ENCODE assay signal across 31 cellular contexts in genomic region chr19:50652722-50653121, GRCh38.
"Had no signal": no experiment of that assay in that cellular context is flagged by ENCODE, and none has a peak within 500 bp of the region (broad histone marks: within the 10 kb centered on the region; RNA-seq: fewer than 3 reads in every experiment).

No MANE protein-coding gene starts in this region.

- H3K4me1 Mint-ChIP-seq: T-helper 17 cell had no signal

- H3K27ac Mint-ChIP-seq: activated B cell treated with CpG ODN at 0.5 μM for 24 hours; activated CD8-positive, alpha-beta T cell treated with anti-CD3 and anti-CD28 coated beads for 36 hours; activated naive CD8-positive, alpha-beta T cell treated with anti-CD3 and anti-CD28 coated beads, Interleukin-2, amount 10 ng/mL, durations not matched to agents 7 days and 5 days; activated T-helper 17 cell treated with anti-CD3 and anti-CD28 coated beads, Interleukin-2, amount 50 U/mL, for 72 hours; dendritic cell treated with granulocyte-macrophage colony-stimulating factor and Interleukin-4, amounts not matched to agents 40 ng/mL and 50 ng/mL, for 4 days; endodermal cell; T-helper 17 cell; T-helper 2 cell treated with Interferon-gamma antibody and Interleukin-4, amounts not matched to agents 5 μg/mL and 100 μg/mL, for 36 hours had no signal

- H3K36me3 ChIP-seq: ascending aorta, WERI-Rb-1 had no signal

- H3K4me3 ChIP-seq: ascending aorta, coronary artery, dorsolateral prefrontal cortex had no signal

- H3K4me3 Mint-ChIP-seq: activated B cell treated with CpG ODN at 0.5 μM for 24 hours; activated CD8-positive, alpha-beta T cell treated with anti-CD3 and anti-CD28 coated beads for 36 hours; activated naive CD8-positive, alpha-beta T cell treated with anti-CD3 and anti-CD28 coated beads, Interleukin-2, amount 10 ng/mL, durations not matched to agents 7 days and 5 days; activated T-cell treated with anti-CD3 and anti-CD28 coated beads, Interleukin-2, amount 50 U/mL, for 4 hours; activated T-helper 17 cell treated with anti-CD3 and anti-CD28 coated beads, Interleukin-2, amount 50 U/mL, for 72 hours; central memory CD8-positive, alpha-beta T cell; dendritic cell treated with granulocyte-macrophage colony-stimulating factor and Interleukin-4, amounts not matched to agents 40 ng/mL and 50 ng/mL, for 4 days; endodermal cell; T-helper 17 cell; T-helper 2 cell treated with Interferon-gamma antibody and Interleukin-4, amounts not matched to agents 5 μg/mL and 100 μg/mL, for 36 hours had no signal

- H3K4me1 ChIP-seq: ascending aorta had no signal

- H3K27ac ChIP-seq: ascending aorta, coronary artery, dorsolateral prefrontal cortex, WERI-Rb-1 had no signal

- FAIRE-seq: bronchial epithelial cell, frontal cortex had no signal

- ATAC-seq: activated CD4-positive, CD25-positive, alpha-beta regulatory T cell treated with anti-CD3 and anti-CD28 coated beads, Interleukin-2, amount 50 U/mL, for 24 hours; activated CD8-positive, alpha-beta T cell treated with anti-CD3 and anti-CD28 coated beads for 36 hours; activated T-cell treated with anti-CD3 and anti-CD28 coated beads, Interleukin-2, amount 50 U/mL, for 4 hours; activated T-helper 17 cell treated with anti-CD3 and anti-CD28 coated beads, Interleukin-2, amount 50 U/mL, for 72 hours; esophagus mucosa; T-helper 17 cell had no signal

- H3K36me3 Mint-ChIP-seq: activated naive CD8-positive, alpha-beta T cell treated with anti-CD3 and anti-CD28 coated beads, Interleukin-2, amount 10 ng/mL, durations not matched to agents 7 days and 5 days; brain had no signal

- DNase-seq: activated B cell treated with CpG ODN at 0.5 μM for 24 hours; activated CD4-positive, alpha-beta T cell treated with anti-CD3 and anti-CD28 coated beads for 48 hours; activated CD4-positive, alpha-beta T cell treated with anti-CD3 and anti-CD28 coated beads, Interleukin-2, amount 50 U/mL, for 1 hour; activated CD4-positive, alpha-beta T cell treated with anti-CD3 and anti-CD28 coated beads, Interleukin-2, amount 50 U/mL, for 48 hours; activated CD8-positive, alpha-beta memory T cell treated with anti-CD3 and anti-CD28 coated beads for 24 hours; activated CD8-positive, alpha-beta T cell treated with anti-CD3 and anti-CD28 coated beads for 36 hours; activated effector memory CD4-positive, alpha-beta T cell treated with Interleukin-2 at 50 U/mL for 16 hours; activated gamma-delta T cell treated with Interleukin-2 at 50 U/mL for 16 hours; activated naive CD4-positive, alpha-beta T cell treated with anti-CD3 and anti-CD28 coated beads, Interleukin-2, amount 50 U/mL, for 16 hours; activated naive CD4-positive, alpha-beta T cell treated with Interleukin-2 at 50 U/mL for 16 hours; activated naive CD8-positive, alpha-beta T cell treated with anti-CD3 and anti-CD28 coated beads, Interleukin-2, amount 10 ng/mL, durations not matched to agents 7 days and 5 days; activated T-cell treated with anti-CD3 and anti-CD28 coated beads, Interleukin-2, amount 50 U/mL, for 4 hours; dorsolateral prefrontal cortex; effector memory CD4-positive, alpha-beta T cell; endodermal cell; foreskin fibroblast; T-helper 1 cell; T-helper 17 cell; T1000; WERI-Rb-1 had no signal
